Comparison of ENCODE assay signal across 21 cellular contexts in the genomic region with DNA sequence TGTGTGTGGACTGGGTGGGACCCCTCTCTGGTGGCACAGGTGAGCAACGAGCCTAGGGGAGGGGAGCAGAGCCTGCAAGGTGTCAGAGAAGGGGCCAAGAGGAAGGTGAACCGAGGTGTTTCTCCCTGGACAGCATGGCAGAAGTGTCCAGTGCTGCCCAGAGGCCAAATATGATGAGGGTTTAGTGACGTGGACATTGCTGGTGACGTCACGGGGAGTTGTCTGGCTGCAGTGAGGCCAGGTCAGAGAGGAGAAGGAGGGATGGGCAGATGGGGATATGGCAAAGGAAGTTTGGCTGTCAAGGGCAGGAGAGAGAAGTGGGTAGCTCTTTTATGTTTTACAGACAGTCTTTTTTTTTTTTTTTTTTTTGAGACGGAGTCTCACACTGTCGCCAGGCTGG. TPM values are rescaled to one million over a fixed set of nuclear protein-coding genes. Genes with fewer than 3 reads are reported as not detected.
A peak's percentile ranks its signal among the peaks of the same experiment; 100 is the strongest.
DNase-seq lines count a peak whose midpoint lies in the region; ATAC-seq and TF ChIP-seq lines count a peak whose summit lies in the region.
"Had no signal": no experiment of that assay in that cellular context is flagged by ENCODE, and none has a peak within 500 bp of the region (broad histone marks: within the 10 kb centered on the region; RNA-seq: fewer than 3 reads in every experiment).

No MANE protein-coding gene starts in this region.

- ATAC-seq in WTC11 (no peak), GM19455 (IDR thresholded peaks at IDR 0.05; ENCODE audit: unreplicated experiment) (no peak)
- ATAC-seq: activated CD8-positive, alpha-beta T cell treated with anti-CD3 and anti-CD28 coated beads, Interleukin-2, amount 10 ng/mL, durations not matched to agents 7 days and 5 days; heart right ventricle had no signal

- peaks cover 12% of the 10 kb centered on the region for H3K4me1 Mint-ChIP-seq in WTC11
- peaks cover 9% of the 10 kb centered on the region for H3K4me1 Mint-ChIP-seq in neural crest cell
- H3K4me1 Mint-ChIP-seq in Calu3 (ENCODE audit: low read depth, unreplicated experiment) = peaks cover 15% of the 10 kb centered on the region

- no peak overlapping the region for H3K4me3 Mint-ChIP-seq in WTC11
- peak overlapping the region; percentile 73 for H3K4me3 Mint-ChIP-seq in neural crest cell
- no peak overlapping the region for H3K4me3 Mint-ChIP-seq in Calu3 (ENCODE audit: low read depth, unreplicated experiment)
- H3K4me3 Mint-ChIP-seq: activated CD8-positive, alpha-beta T cell treated with anti-CD3 and anti-CD28 coated beads, Interleukin-2, amount 10 ng/mL, durations not matched to agents 7 days and 5 days; mesothelial cell of epicardium had no signal

- intact Hi-C loops in Calu3 (cut with micrococcal nuclease; ENCODE audit: unreplicated experiment) = loop anchor here (10.0 kb wide), 1 partner anchor 262 kb away; no protein-coding TSS in a partner anchor

- H3K27ac Mint-ChIP-seq in WTC11 = peak overlapping the region; percentile 41; the same call in 1 of the 2 replicates
- no peak overlapping the region for H3K27ac Mint-ChIP-seq in neural crest cell (ENCODE audit: unreplicated experiment)
- no peak overlapping the region for H3K27ac Mint-ChIP-seq in Calu3 (ENCODE audit: unreplicated experiment)
- H3K27ac Mint-ChIP-seq: activated CD8-positive, alpha-beta T cell treated with anti-CD3 and anti-CD28 coated beads, Interleukin-2, amount 10 ng/mL, durations not matched to agents 7 days and 5 days; mesothelial cell of epicardium had no signal

- H3K36me3 Mint-ChIP-seq in WTC11 = no peaks in the 10 kb centered on the region
- peaks cover 4% of the 10 kb centered on the region for H3K36me3 Mint-ChIP-seq in neural crest cell (ENCODE audit: low read depth)
- H3K36me3 Mint-ChIP-seq in Calu3 (ENCODE audit: insufficient read depth, unreplicated experiment) = peaks cover 25% of the 10 kb centered on the region

- TF ChIP-seq CTCF in WTC11 (IDR thresholded peaks at IDR 0.05) (no peak), neural crest cell (conservative IDR thresholded peaks at IDR 0.05) (no peak), Calu3 (IDR thresholded peaks at IDR 0.05; ENCODE audit: unreplicated experiment) (no peak)

- POLR2A ChIA-PET in WTC11 (lab: Charles Lee) = no interaction called here

- peaks cover 5% of the 10 kb centered on the region; the same call in 1 of the 2 replicates for H3K27me3 Mint-ChIP-seq in WTC11 (ENCODE audit: low read depth)
- peaks cover 4% of the 10 kb centered on the region for H3K27me3 Mint-ChIP-seq in neural crest cell (ENCODE audit: low read depth)
- peaks cover 33% of the 10 kb centered on the region for H3K27me3 Mint-ChIP-seq in Calu3 (ENCODE audit: unreplicated experiment)

- BruUV-seq in Calu3 (replicated peaks; lab: Mats Ljungman, UMichigan) = no TSS peak

- H3K9me3 Mint-ChIP-seq in WTC11 (no peaks in the 10 kb centered on the region), neural crest cell (no peaks in the 10 kb centered on the region), Calu3 (ENCODE audit: low read depth, unreplicated experiment) (no peaks in the 10 kb centered on the region)
- H3K9me3 Mint-ChIP-seq: mesothelial cell of epicardium had no signal

- DNase-seq in D341Med (ENCODE audit: low spot score) (peak; percentile 15), WTC11 (ENCODE audit: low spot score) (no peak), neural crest cell (ENCODE audit: low read depth, low spot score) (no peak), Calu3 (no peak)
- DNase-seq: activated CD8-positive, alpha-beta T cell treated with anti-CD3 and anti-CD28 coated beads, Interleukin-2, amount 10 ng/mL, durations not matched to agents 7 days and 5 days; activated naive CD4-positive, alpha-beta T cell treated with anti-CD3 and anti-CD28 coated beads, Interleukin-2, amount 50 U/mL, for 16 hours; amygdala; COR-L47; DMS79 treated with DMSO at 0.1 percent for 48 hours; dorsolateral prefrontal cortex; GDM1; heart right ventricle; IMR-90; kidney glomerular epithelial cell; NCI-H1048; NCI-H2107; occipital lobe; SHP77 treated with DMSO at 0.1 percent for 48 hours; stimulated activated CD4-positive, alpha-beta T cell treated with anti-CD3 and anti-CD28 coated beads, Interleukin-4, amount 100 ng/mL, for 24 hours had no signal

- CTCF ChIA-PET in WTC11 (lab: Charles Lee) (interaction anchor here (0.6 to 2.1 kb wide), 2 partner anchors 23 to 76 kb away, joined by 3 to 5 read pairs; a partner anchor contains a TSS), Calu3 (lab: Charles Lee) (no interaction called here)

TF ChIP-seq in WTC11, 78 proteins besides CTCF, POLR2A, EP300 and RAD21:
- TF ChIP-seq NFATC4 (CRISPR knock-in tag; IDR thresholded peaks at IDR 0.05) = no peak

RNA-seq across cellular contexts. Expression of a gene that starts 2.6 kb away (rescaled TPM):
- total RNA-seq in WTC11 (2021) (7.7 to 8.0 TPM (median 8.0 TPM) in 3 replicates), neural crest cell (9.2 and 9.7 TPM in 2 replicates), Calu3 (2022) (10.1 and 11.4 TPM in 2 replicates)

RNA-seq across cellular contexts. Expression of a gene that starts 23.0 kb away (rescaled TPM):
- 25.6 to 28.2 TPM (median 27.6 TPM) in 3 replicates for total RNA-seq in WTC11 (2021)
- total RNA-seq in neural crest cell = 50.4 and 55.7 TPM in 2 replicates
- total RNA-seq in Calu3 (2022) = 34.1 and 35.0 TPM in 2 replicates

RNA-seq across cellular contexts. Expression of a gene that starts 24.3 kb away (rescaled TPM):
- total RNA-seq in WTC11 (2021) = 15.1 to 19.9 TPM (median 18.8 TPM) in 3 replicates
- total RNA-seq in neural crest cell = 40.7 and 43.8 TPM in 2 replicates
- total RNA-seq in Calu3 (2022) = 48.9 and 49.4 TPM in 2 replicates

RNA-seq across cellular contexts. Expression of a gene that starts 35.6 kb away (rescaled TPM):
- total RNA-seq in WTC11 (2021) = 37.7 to 48.2 TPM (median 46.4 TPM) in 3 replicates
- total RNA-seq in neural crest cell = 74.3 and 78.6 TPM in 2 replicates
- total RNA-seq in Calu3 (2022) = 80.7 and 83.9 TPM in 2 replicates
